In the genomic region with DNA sequence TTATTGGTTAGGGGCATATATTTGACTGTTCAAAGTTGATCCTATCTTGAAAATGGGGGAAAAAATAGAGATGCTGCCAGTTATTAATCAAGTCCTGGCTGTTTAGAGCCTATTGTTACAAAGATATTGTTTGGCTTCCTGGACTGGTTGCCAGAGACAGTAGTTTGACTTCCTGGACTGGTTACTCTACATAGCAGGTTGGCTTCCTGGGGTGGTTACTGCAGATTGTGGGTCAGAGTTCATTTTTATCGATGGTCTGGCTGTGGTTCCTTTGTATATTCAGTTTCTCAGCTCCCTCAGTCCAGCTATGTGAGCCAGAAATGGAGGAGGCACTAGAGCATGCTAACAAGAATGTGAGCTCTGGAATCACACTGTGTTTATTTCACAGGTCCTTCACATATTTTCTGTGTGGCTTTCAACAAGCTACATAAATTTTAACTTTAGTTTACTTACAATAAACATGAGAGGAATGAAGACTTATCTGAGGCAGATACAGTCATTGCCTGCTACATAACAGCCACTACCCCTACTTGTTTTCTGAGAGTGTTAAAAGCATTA, we compare ENCODE assay signal across 27 cellular contexts.
"Had no signal": no experiment of that assay in that cellular context is flagged by ENCODE, and none has a peak within 500 bp of the region (broad histone marks: within the 10 kb centered on the region; RNA-seq: fewer than 3 reads in every experiment).

No MANE protein-coding gene starts in this region.

- H3K36me3 Mint-ChIP-seq: activated naive CD8-positive, alpha-beta T cell treated with anti-CD3 and anti-CD28 coated beads for 36 hours; immature natural killer cell had no signal

- H3K4me3 ChIP-seq: coronary artery, hepatocyte, left lung, lung, sigmoid colon, smooth muscle cell, thoracic aorta, upper lobe of left lung had no signal

- ATAC-seq: left lung; naive thymus-derived CD4-positive, alpha-beta T cell; WTC11 had no signal

- H3K27me3 ChIP-seq: hepatocyte, left lung, sigmoid colon, upper lobe of left lung had no signal

- DNase-seq: activated CD4-positive, alpha-beta T cell treated with anti-CD3 and anti-CD28 coated beads, Interleukin-2, amount 50 U/mL, for 4 hours; activated CD8-positive, alpha-beta memory T cell treated with anti-CD3 and anti-CD28 coated beads for 24 hours; activated CD8-positive, alpha-beta memory T cell treated with anti-CD3 and anti-CD28 coated beads, Interleukin-2, amount 50 U/mL, for 4 hours; activated naive CD4-positive, alpha-beta T cell; activated naive CD8-positive, alpha-beta T cell treated with anti-CD3 and anti-CD28 coated beads for 36 hours; activated T-cell treated with anti-CD3 and anti-CD28 coated beads, Interleukin-2, amount 50 U/mL, for 24 hours; amygdala; foreskin melanocyte; immature natural killer cell; kidney glomerular epithelial cell; left lung; naive thymus-derived CD4-positive, alpha-beta T cell; occipital lobe; posterior cingulate gyrus; sigmoid colon; stimulated activated CD4-positive, alpha-beta T cell treated with anti-CD3 and anti-CD28 coated beads, Interleukin-15, amount 100 ng/mL, for 24 hours; stimulated activated CD8-positive, alpha-beta memory T cell treated with anti-CD3 and anti-CD28 coated beads, Interleukin-4, amount 100 ng/mL, for 48 hours; stimulated activated naive CD4-positive, alpha-beta T cell treated with Interleukin-2 at 50 U/mL for 16 hours; T1000; upper lobe of left lung had no signal

- H3K4me1 Mint-ChIP-seq: activated naive CD8-positive, alpha-beta T cell treated with anti-CD3 and anti-CD28 coated beads for 36 hours; immature natural killer cell; neural crest cell; WTC11 had no signal

- H3K4me3 Mint-ChIP-seq: activated naive CD8-positive, alpha-beta T cell treated with anti-CD3 and anti-CD28 coated beads for 36 hours; activated T-cell treated with anti-CD3 and anti-CD28 coated beads, Interleukin-2, amount 50 U/mL, for 24 hours; immature natural killer cell; naive thymus-derived CD4-positive, alpha-beta T cell; neural crest cell; WTC11 had no signal

- H3K27me3 Mint-ChIP-seq: activated naive CD8-positive, alpha-beta T cell treated with anti-CD3 and anti-CD28 coated beads for 36 hours; activated T-cell treated with anti-CD3 and anti-CD28 coated beads, Interleukin-2, amount 50 U/mL, for 24 hours had no signal

- H3K36me3 ChIP-seq: left lung, sigmoid colon, thoracic aorta, upper lobe of left lung had no signal

- H3K9me3 ChIP-seq: thoracic aorta, upper lobe of left lung had no signal

- H3K4me1 ChIP-seq: left lung, sigmoid colon, upper lobe of left lung had no signal
